ENCODE assay signal across 25 cellular contexts in the genomic region with DNA sequence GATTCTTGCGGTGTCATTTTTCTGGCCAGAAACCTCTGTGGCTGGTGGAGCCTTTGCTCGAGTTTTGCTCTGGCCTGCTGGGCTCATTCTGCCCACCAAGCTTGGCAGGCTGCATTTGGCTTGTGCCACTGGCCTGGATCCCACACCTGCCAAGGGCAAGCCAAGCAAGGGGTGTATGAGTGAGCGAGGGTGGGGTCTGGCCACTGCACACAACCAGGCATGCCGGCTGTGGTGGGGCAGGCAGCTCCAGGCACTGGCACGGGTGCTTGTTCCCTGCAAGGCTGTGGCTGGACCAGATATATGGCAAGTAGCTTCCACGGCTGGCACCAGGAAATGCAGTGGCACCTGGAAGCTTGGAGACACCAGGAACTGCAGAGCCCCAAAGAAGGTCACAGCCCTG.
DNase-seq lines count a peak whose midpoint lies in the region; ATAC-seq and TF ChIP-seq lines count a peak whose summit lies in the region.
"Had no signal": no experiment of that assay in that cellular context is flagged by ENCODE, and none has a peak within 500 bp of the region (broad histone marks: within the 10 kb centered on the region; RNA-seq: fewer than 3 reads in every experiment).

No MANE protein-coding gene starts in this region.

- in situ Hi-C loops in G401 (cut with HindIII; ENCODE audit: low sequenced_read_pairs): no loop called here

- H3K4me3 Mint-ChIP-seq in natural killer cell treated with Interleukin-12 subunit alpha and Interleukin-12 subunit beta and Interleukin-15 and Interleukin-18, amount 100 ng/mL, for 72 hours: peak overlapping the region; percentile 27
- H3K4me3 Mint-ChIP-seq: B cell; CD14-positive monocyte; CD8-positive, alpha-beta memory T cell had no signal

- H3K27me3 ChIP-seq in BLaER1: no peaks in the 10 kb centered on the region
- no peaks in the 10 kb centered on the region for H3K27me3 ChIP-seq in body of pancreas

- H3K4me1 Mint-ChIP-seq in natural killer cell treated with Interleukin-12 subunit alpha and Interleukin-12 subunit beta and Interleukin-15 and Interleukin-18, amount 100 ng/mL, for 72 hours (ENCODE audit: low read depth in 2 of 2): peaks cover 50 to 54% of the 10 kb centered on the region in 2 donors
- H3K4me1 Mint-ChIP-seq: CD14-positive monocyte had no signal

- H3K27me3 Mint-ChIP-seq in natural killer cell treated with Interleukin-12 subunit alpha and Interleukin-12 subunit beta and Interleukin-15 and Interleukin-18, amount 100 ng/mL, for 72 hours: no peaks in the 10 kb centered on the region
- H3K27me3 Mint-ChIP-seq: B cell had no signal

- peak overlapping the region in 1 of 2 donors; percentile 33 for H3K27ac Mint-ChIP-seq in natural killer cell treated with Interleukin-12 subunit alpha and Interleukin-12 subunit beta and Interleukin-15 and Interleukin-18, amount 100 ng/mL, for 72 hours
- H3K27ac Mint-ChIP-seq: B cell; CD14-positive monocyte; CD8-positive, alpha-beta memory T cell had no signal

- peak overlapping the region; percentile 9; the same call in 1 of the 2 replicates for H3K4me3 ChIP-seq in BLaER1
- no peak overlapping the region for H3K4me3 ChIP-seq in body of pancreas

- H3K27ac ChIP-seq in BLaER1 (peak overlapping the region; percentile 23; the same call in 1 of the 2 replicates), body of pancreas (no peak overlapping the region)
- H3K27ac ChIP-seq: RWPE1 had no signal

- WGBS in body of pancreas, 2 donors: 85% methylated on average over 4 to 6 of the region's 6 CpGs

- intact Hi-C loops in body of pancreas (cut with DNase I): no loop called here

- no peaks in the 10 kb centered on the region for H3K9me3 Mint-ChIP-seq in natural killer cell treated with Interleukin-12 subunit alpha and Interleukin-12 subunit beta and Interleukin-15 and Interleukin-18, amount 100 ng/mL, for 72 hours
- H3K9me3 Mint-ChIP-seq: CD8-positive, alpha-beta memory T cell had no signal

- TF ChIP-seq CTCF in body of pancreas (IDR thresholded peaks at IDR 0.05): no peak

- H3K4me2 ChIP-seq in BLaER1: no peak overlapping the region

- H3K9me3 ChIP-seq in BLaER1 (peaks cover 24% of the 10 kb centered on the region), body of pancreas (no peaks in the 10 kb centered on the region)

- ATAC-seq in esophagus mucosa (peak; percentile 22), body of pancreas (no peak)
- no peak for ATAC-seq in natural killer cell treated with Interleukin-12 subunit alpha and Interleukin-12 subunit beta and Interleukin-15 and Interleukin-18, amount 100 ng/mL, for 72 hours
- ATAC-seq: Panc1 had no signal

- peak; percentile 82 for DNase-seq in G401 (ENCODE audit: low spot score)
- no peak for DNase-seq in natural killer cell treated with Interleukin-12 subunit alpha and Interleukin-12 subunit beta and Interleukin-15 and Interleukin-18, amount 100 ng/mL, for 72 hours (ENCODE audit: low spot score)
- no peak for DNase-seq in hippocampal formation (lab: John Stamatoyannopoulos, UW)
- DNase-seq in stimulated activated CD4-positive, alpha-beta T cell treated with anti-CD3 and anti-CD28 coated beads, Interleukin-12 subunit alpha, Interleukin-12 subunit beta, amount 100 ng/mL, for 4 hours: no peak
- no peak for DNase-seq in KG1 (lab: John Stamatoyannopoulos, UW)
- no peak for DNase-seq in body of pancreas
- DNase-seq: CD8-positive, alpha-beta memory T cell; DMS 273 treated with DMSO at 0.1 percent for 48 hours; DMS79 treated with DMSO at 0.1 percent for 48 hours; Karpas-422; NCI-H1092 treated with DMSO at 0.1 percent for 48 hours; NCI-H1436; NCI-H187; NCI-H2081 treated with DMSO at 0.1 percent for 48 hours; NCI-H2171; NCI-H345; NCI-H526; NCI-H82; SHP77 treated with DMSO at 0.1 percent for 48 hours had no signal

- H3K36me3 ChIP-seq in BLaER1 (0 out of 2 replicates have a peak, but pooled peaks cover 5% of the 10 kb centered on the region), body of pancreas (replicated peaks in 1 of 2; ENCODE audit: insufficient read depth in 1 of 2, low read depth in 2 of 2) (no peaks in the 10 kb centered on the region)

- H3K9ac ChIP-seq in BLaER1: no peak overlapping the region

- H4K20me1 ChIP-seq in BLaER1: no peaks in the 10 kb centered on the region

- H3K4me1 ChIP-seq in BLaER1 (peaks cover 55% of the 10 kb centered on the region), body of pancreas (no peaks in the 10 kb centered on the region)

- no peak for TF ChIP-seq POLR2A in body of pancreas (IDR thresholded peaks at IDR 0.05)

- H3K36me3 Mint-ChIP-seq in natural killer cell treated with Interleukin-12 subunit alpha and Interleukin-12 subunit beta and Interleukin-15 and Interleukin-18, amount 100 ng/mL, for 72 hours: peaks cover 4% of the 10 kb centered on the region
- H3K36me3 Mint-ChIP-seq: CD14-positive monocyte; CD8-positive, alpha-beta memory T cell had no signal
